32 cellular contexts compared by ENCODE assay signal in the genomic region with DNA sequence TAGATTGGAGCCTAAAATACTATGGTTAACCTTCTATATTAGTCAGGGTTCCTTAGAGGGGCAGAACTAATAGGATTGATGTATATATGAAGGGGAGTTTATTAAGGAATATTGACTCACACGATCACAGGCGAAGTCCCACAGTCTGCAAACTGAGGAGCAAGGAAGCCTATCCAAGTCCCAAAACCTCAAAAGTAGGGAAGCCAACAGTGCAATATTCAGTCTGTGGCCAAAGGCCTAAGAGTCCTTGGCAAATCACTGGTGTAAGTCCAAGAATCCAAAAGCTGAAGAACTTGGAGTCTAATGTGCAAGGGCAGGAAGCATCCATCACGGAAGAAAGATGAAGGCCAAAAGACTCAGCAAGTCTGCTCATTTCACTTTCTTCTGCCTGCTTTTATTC.
"Had no signal": no experiment of that assay in that cellular context is flagged by ENCODE, and none has a peak within 500 bp of the region (broad histone marks: within the 10 kb centered on the region; RNA-seq: fewer than 3 reads in every experiment).

No MANE protein-coding gene starts in this region.

- ATAC-seq: activated CD8-positive, alpha-beta T cell treated with anti-CD3 and anti-CD28 coated beads for 36 hours; activated naive CD4-positive, alpha-beta T cell treated with anti-CD3 and anti-CD28 coated beads, Interleukin-2, amount 50 U/mL, for 72 hours; activated T-cell treated with anti-CD3 and anti-CD28 coated beads, Interleukin-2, amount 50 U/mL, for 4 hours; activated T-cell treated with anti-CD3 and anti-CD28 coated beads, Interleukin-2, amount 50 U/mL, for 72 hours; activated T-helper 17 cell treated with anti-CD3 and anti-CD28 coated beads, Interleukin-2, amount 50 U/mL, for 72 hours; body of pancreas had no signal

- H3K4me1 ChIP-seq: adrenal gland, body of pancreas, breast epithelium had no signal

- H3K27ac ChIP-seq: adrenal gland, body of pancreas, brain microvascular endothelial cell, breast epithelium, VCaP had no signal

- H3K36me3 ChIP-seq: adrenal gland, brain microvascular endothelial cell, breast epithelium had no signal

- H3K27me3 ChIP-seq: adrenal gland, body of pancreas, brain microvascular endothelial cell, breast epithelium had no signal

- H3K9me3 ChIP-seq: adrenal gland, body of pancreas, breast epithelium had no signal

- DNase-seq: activated B cell treated with CpG ODN at 0.5 μM for 24 hours; activated CD4-positive, alpha-beta memory T cell treated with anti-CD3 and anti-CD28 coated beads for 36 hours; activated CD4-positive, alpha-beta T cell treated with anti-CD3 and anti-CD28 coated beads for 4 hours; activated CD4-positive, alpha-beta T cell treated with anti-CD3 and anti-CD28 coated beads, Interleukin-2, amount 10 ng/mL, durations not matched to agents 24 days and 14 days; activated CD4-positive, alpha-beta T cell treated with anti-CD3 and anti-CD28 coated beads, Interleukin-2, amount 50 U/mL, for 1 hour; activated CD4-positive, alpha-beta T cell treated with anti-CD3 and anti-CD28 coated beads, Interleukin-2, amount 50 U/mL, for 4 hours; activated CD4-positive, CD25-positive, alpha-beta regulatory T cell treated with anti-CD3 and anti-CD28 coated beads, Interleukin-2, amount 50 U/mL, for 72 hours; activated CD8-positive, alpha-beta memory T cell treated with anti-CD3 and anti-CD28 coated beads, Interleukin-2, amount 50 U/mL, for 4 hours; activated CD8-positive, alpha-beta T cell treated with anti-CD3 and anti-CD28 coated beads for 36 hours; activated effector memory CD4-positive, alpha-beta T cell treated with anti-CD3 and anti-CD28 coated beads, Interleukin-2, amount 50 U/mL, for 16 hours; activated gamma-delta T cell treated with Interleukin-2 at 50 U/mL for 16 hours; activated naive CD4-positive, alpha-beta T cell; activated naive CD4-positive, alpha-beta T cell treated with anti-CD3 and anti-CD28 coated beads for 36 hours; activated naive CD4-positive, alpha-beta T cell treated with anti-CD3 and anti-CD28 coated beads, Interleukin-2, amount 50 U/mL, for 16 hours; activated naive CD8-positive, alpha-beta T cell treated with anti-CD3 and anti-CD28 coated beads for 36 hours; activated T-cell treated with anti-CD3 and anti-CD28 coated beads for 4 hours; activated T-cell treated with anti-CD3 and anti-CD28 coated beads, Interleukin-2, amount 50 U/mL, for 1 hour; activated T-cell treated with anti-CD3 and anti-CD28 coated beads, Interleukin-2, amount 50 U/mL, for 4 hours; activated T-cell treated with anti-CD3 and anti-CD28 coated beads, Interleukin-2, amount 50 U/mL, for 72 hours; adrenal gland; amniotic stem cell; aorta; body of pancreas; brain microvascular endothelial cell; central memory CD4-positive, alpha-beta T cell; T-helper 1 cell; T-helper 2 cell; T-helper 9 cell had no signal

- H3K4me3 ChIP-seq: adrenal gland, body of pancreas, breast epithelium had no signal
